20 cellular contexts compared by ENCODE assay signal in the genomic region with DNA sequence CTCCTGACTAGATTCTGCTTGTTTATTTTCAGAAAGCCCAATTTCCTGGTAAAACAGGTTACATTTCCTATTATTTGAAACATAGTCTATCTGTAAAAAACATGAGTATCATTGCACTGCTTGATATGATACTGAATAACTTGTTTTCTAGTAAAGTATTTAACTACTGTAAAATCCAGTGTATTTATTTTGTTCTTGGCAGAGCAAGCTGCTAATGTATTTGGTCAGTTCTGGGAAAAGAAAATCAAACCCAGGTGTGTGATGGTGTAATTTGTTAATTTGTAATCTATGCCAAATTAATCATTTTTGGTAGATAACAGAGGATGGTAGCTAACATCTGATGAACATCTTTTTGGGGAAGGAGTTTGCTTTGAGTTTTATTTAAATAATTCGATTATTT. TPM values are rescaled to one million over a fixed set of nuclear protein-coding genes. Genes with fewer than 3 reads are reported as not detected.
DNase-seq lines count a peak whose midpoint lies in the region; ATAC-seq and TF ChIP-seq lines count a peak whose summit lies in the region.
"Had no signal": no experiment of that assay in that cellular context is flagged by ENCODE, and none has a peak within 500 bp of the region (broad histone marks: within the 10 kb centered on the region; RNA-seq: fewer than 3 reads in every experiment).

No MANE protein-coding gene starts in this region.

- H2AFZ ChIP-seq in SK-N-SH (ENCODE audit: low read depth) (no peak overlapping the region), ACC112 (ENCODE audit: low read length, unreplicated experiment) (no peak overlapping the region)

- TF ChIP-seq CTCF in SK-N-SH (IDR thresholded peaks at IDR 0.05) (no peak), tibial nerve (IDR thresholded peaks at IDR 0.05) (no peak)

- ATAC-seq in SK-N-SH treated with all-trans-retinoic acid at 6 μM for 48 hours = no peak
- no peak for ATAC-seq in activated T-helper 17 cell treated with anti-CD3 and anti-CD28 coated beads, Interleukin-2, amount 50 U/mL, for 72 hours (replicated peaks)
- no peak for ATAC-seq in naive thymus-derived CD8-positive, alpha-beta T cell
- no peak for ATAC-seq in GM19455 (IDR thresholded peaks at IDR 0.05; ENCODE audit: unreplicated experiment)
- no peak for ATAC-seq in GM18502 (IDR thresholded peaks at IDR 0.05; ENCODE audit: poor library complexity, unreplicated experiment)
- ATAC-seq: Panc1 had no signal

- WGBS in SK-N-SH (ENCODE audit: low lambda C conversion rate) = 76% methylated on average over 1 of the region's 1 CpG
- WGBS in tibial nerve, 2 donors = 87 to 90% methylated on average over 1 of the region's 1 CpG

- H3K4me3 Mint-ChIP-seq in activated T-helper 17 cell treated with anti-CD3 and anti-CD28 coated beads, Interleukin-2, amount 50 U/mL, for 72 hours = no peak overlapping the region
- no peak overlapping the region for H3K4me3 Mint-ChIP-seq in naive thymus-derived CD8-positive, alpha-beta T cell
- H3K4me3 Mint-ChIP-seq: CD8-positive, alpha-beta memory T cell; IgD-negative memory B cell had no signal

- H3F3A ChIP-seq in SK-N-SH (replicated peaks; ENCODE audit: insufficient read depth) = no peaks in the 10 kb centered on the region

- H3K4me1 ChIP-seq in SK-N-SH (ENCODE audit: control insufficient read depth in 1 of 2, insufficient read depth in 2 of 2, low read depth in 1 of 2, low read length in 1 of 2) (no peaks in the 10 kb centered on the region; a peak in 1 of 4 replicates), ACC112 (ENCODE audit: control insufficient read depth, insufficient read depth, low read length, unreplicated experiment) (peaks cover 33% of the 10 kb centered on the region), tibial nerve (peaks cover 0 to 56% (median 7%) of the 10 kb centered on the region in 4 donors)

- POLR2A ChIA-PET in SK-N-SH (lab: Yijun Ruan, JAX) = no interaction called here
- POLR2A ChIA-PET in naive thymus-derived CD8-positive, alpha-beta T cell (lab: Charles Lee) = interaction anchor here (0.6 to 1.4 kb wide), 6 partner anchors 14 to 102 kb away, joined by 3 to 5 read pairs (median 3); no protein-coding TSS in a partner anchor

- H3K4me2 ChIP-seq in SK-N-SH = no peak overlapping the region
- H3K4me2 ChIP-seq: BLaER1 treated with 17β-estradiol and CSF1 and Interleukin-3, amounts not matched to agents 10 nM and 100 nM had no signal

- TF ChIP-seq EP300 in SK-N-SH (IDR thresholded peaks at IDR 0.05; ENCODE audit: borderline replicate concordance in 1 of 2, low read depth in 1 of 2, low read length in 1 of 2) (no peak), tibial nerve (IDR thresholded peaks at IDR 0.05) (no peak)

- H3K27me3 ChIP-seq in SK-N-SH (ENCODE audit: insufficient read depth) = no peaks in the 10 kb centered on the region
- no peaks in the 10 kb centered on the region for H3K27me3 ChIP-seq in ACC112 (ENCODE audit: insufficient read depth, low read length)
- no peaks in the 10 kb centered on the region for H3K27me3 ChIP-seq in tibial nerve
- H3K27me3 ChIP-seq: BLaER1 treated with 17β-estradiol and CSF1 and Interleukin-3, amounts not matched to agents 10 nM and 100 nM had no signal

- H4K20me1 ChIP-seq in SK-N-SH (ENCODE audit: insufficient read depth) = no peaks in the 10 kb centered on the region
- H4K20me1 ChIP-seq: BLaER1 treated with 17β-estradiol and CSF1 and Interleukin-3, amounts not matched to agents 10 nM and 100 nM had no signal

- H3K9me3 ChIP-seq in SK-N-SH = no peaks in the 10 kb centered on the region
- no peaks in the 10 kb centered on the region for H3K9me3 ChIP-seq in tibial nerve
- H3K9me3 ChIP-seq: BLaER1 treated with 17β-estradiol and CSF1 and Interleukin-3, amounts not matched to agents 10 nM and 100 nM had no signal

- no peak overlapping the region for H3K27ac ChIP-seq in SK-N-SH (ENCODE audit: low read depth in 2 of 2, low read length in 1 of 2)
- H3K27ac ChIP-seq in ACC112 (ENCODE audit: low read depth, low read length) = peak overlapping the region; percentile 7; the same call in 1 of the 2 replicates
- no peak overlapping the region for H3K27ac ChIP-seq in tibial nerve
- H3K27ac ChIP-seq: BLaER1 treated with 17β-estradiol and CSF1 and Interleukin-3, amounts not matched to agents 10 nM and 100 nM had no signal

- no peak for TF ChIP-seq POLR2A in tibial nerve (IDR thresholded peaks at IDR 0.05)

- H3K27ac Mint-ChIP-seq in activated T-helper 17 cell treated with anti-CD3 and anti-CD28 coated beads, Interleukin-2, amount 50 U/mL, for 72 hours = peak overlapping the region; percentile 54
- peak overlapping the region in 8 of 10 donors; percentile 22 to 84 (median 62) for H3K27ac Mint-ChIP-seq in naive thymus-derived CD8-positive, alpha-beta T cell
- H3K27ac Mint-ChIP-seq: IgD-negative memory B cell had no signal

- CTCF ChIA-PET in SK-N-SH (lab: Yijun Ruan, JAX) = interaction anchor here (1.5 kb wide), 3 partner anchors 14 to 99 kb away, joined by 3 to 8 read pairs (median 5); partner anchors contain the start of gene ARMC12

- H3K9ac ChIP-seq in SK-N-SH = no peak overlapping the region
- H3K9ac ChIP-seq: BLaER1 treated with 17β-estradiol and CSF1 and Interleukin-3, amounts not matched to agents 10 nM and 100 nM had no signal

- H3K36me3 ChIP-seq in SK-N-SH (replicated peaks in 1 of 2; ENCODE audit: control insufficient read depth in 1 of 2, insufficient read depth in 2 of 2, low read length in 1 of 2) (peaks cover 0 to 7% of the 10 kb centered on the region in 2 experiments), ACC112 (ENCODE audit: insufficient read depth, low read length) (peaks cover 41% of the 10 kb centered on the region), tibial nerve (peaks cover 18 to 100% (median 29%) of the 10 kb centered on the region in 3 donors)

- no peaks in the 10 kb centered on the region for H3K9me3 Mint-ChIP-seq in activated T-helper 17 cell treated with anti-CD3 and anti-CD28 coated beads, Interleukin-2, amount 50 U/mL, for 72 hours
- no peaks in the 10 kb centered on the region for H3K9me3 Mint-ChIP-seq in naive thymus-derived CD8-positive, alpha-beta T cell
- H3K9me3 Mint-ChIP-seq: CD8-positive, alpha-beta memory T cell; IgD-negative memory B cell had no signal

- TF ChIP-seq RAD21 in SK-N-SH (IDR thresholded peaks at IDR 0.05; ENCODE audit: low read length) = no peak

- peaks cover 92% of the 10 kb centered on the region for H3K36me3 Mint-ChIP-seq in activated T-helper 17 cell treated with anti-CD3 and anti-CD28 coated beads, Interleukin-2, amount 50 U/mL, for 72 hours (ENCODE audit: low read depth)
- H3K36me3 Mint-ChIP-seq in naive thymus-derived CD8-positive, alpha-beta T cell = peaks cover 0 to 81% (median 6%) of the 10 kb centered on the region in 3 donors

- H3K79me2 ChIP-seq in SK-N-SH (ENCODE audit: insufficient read depth) (no peaks in the 10 kb centered on the region), ACC112 (ENCODE audit: control insufficient read depth, insufficient read depth, low read length, unreplicated experiment) (peaks cover 44% of the 10 kb centered on the region)

- DNase-seq in SK-N-SH (no peak), tibial nerve (ENCODE audit: low spot score in 2 of 2) (no peak)
- no peak for DNase-seq in naive thymus-derived CD8-positive, alpha-beta T cell
- DNase-seq: Calu3; CD8-positive, alpha-beta memory T cell; DMS153; NCI-H1694; NCI-H2081; NCI-H2171 treated with DMSO at 0.1 percent for 48 hours; NCI-H524 treated with DMSO at 0.1 percent for 48 hours; NCI-H82; SIG-M5 had no signal

- H3K4me3 ChIP-seq in SK-N-SH (ENCODE audit: low read depth in 2 of 2, low read length in 1 of 2) (no peak overlapping the region), ACC112 (ENCODE audit: low read depth, low read length) (no peak overlapping the region), tibial nerve (no peak overlapping the region)
- H3K4me3 ChIP-seq: BLaER1 treated with 17β-estradiol and CSF1 and Interleukin-3, amounts not matched to agents 10 nM and 100 nM had no signal

- peaks cover 24% of the 10 kb centered on the region for H3K4me1 Mint-ChIP-seq in activated T-helper 17 cell treated with anti-CD3 and anti-CD28 coated beads, Interleukin-2, amount 50 U/mL, for 72 hours
- peaks cover 16 to 58% (median 47%) of the 10 kb centered on the region in 4 donors for H3K4me1 Mint-ChIP-seq in naive thymus-derived CD8-positive, alpha-beta T cell
- H3K4me1 Mint-ChIP-seq: IgD-negative memory B cell had no signal

- H3K9me2 ChIP-seq in SK-N-SH = no peaks in the 10 kb centered on the region

- H3K27me3 Mint-ChIP-seq in activated T-helper 17 cell treated with anti-CD3 and anti-CD28 coated beads, Interleukin-2, amount 50 U/mL, for 72 hours = no peaks in the 10 kb centered on the region
- H3K27me3 Mint-ChIP-seq in naive thymus-derived CD8-positive, alpha-beta T cell = no peaks in the 10 kb centered on the region
- H3K27me3 Mint-ChIP-seq: CD8-positive, alpha-beta memory T cell; IgD-negative memory B cell had no signal

TF ChIP-seq in SK-N-SH, 30 proteins besides CTCF, POLR2A, EP300 and RAD21 (continues in another document):
- TF ChIP-seq YY1 (IDR thresholded peaks at IDR 0.05; ENCODE audit: low read depth) (no peak), TCF12 (IDR thresholded peaks at IDR 0.05) (no peak), NRF1 (IDR thresholded peaks at IDR 0.05; ENCODE audit: low read depth, low read length) (no peak), TEAD4 (IDR thresholded peaks at IDR 0.05; ENCODE audit: borderline replicate concordance, insufficient read depth) (no peak), USF1 (IDR thresholded peaks at IDR 0.05; ENCODE audit: borderline replicate concordance, low read depth) (no peak), FOXJ3 (CRISPR knock-in tag; IDR thresholded peaks at IDR 0.05) (no peak), TAF1 (IDR thresholded peaks at IDR 0.05; ENCODE audit: borderline replicate concordance, low read depth, low read length) (no peak), CHD2 (IDR thresholded peaks at IDR 0.05; ENCODE audit: low read length, partially characterized antibody) (no peak)
- TF ChIP-seq, protein P1, sequence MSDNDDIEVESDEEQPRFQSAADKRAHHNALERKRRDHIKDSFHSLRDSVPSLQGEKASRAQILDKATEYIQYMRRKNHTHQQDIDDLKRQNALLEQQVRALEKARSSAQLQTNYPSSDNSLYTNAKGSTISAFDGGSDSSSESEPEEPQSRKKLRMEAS (IDR thresholded peaks at IDR 0.05; ENCODE audit: low read depth) = no peak

RNA-seq across cellular contexts. Expression of gene FKBP5, which starts 50.8 kb away (rescaled TPM):
- polyA plus RNA-seq in SK-N-SH (2012; rRNA removed) = 4.2 and 5.1 TPM in 2 replicates
- polyA plus RNA-seq in SK-N-SH (2012; cell fraction: cytosol; rRNA removed) = 6.7 and 7.4 TPM in 2 replicates
- 2.2 and 3.5 TPM in 2 replicates for polyA plus RNA-seq in SK-N-SH (2012; cell fraction: nucleus; rRNA removed)
- 100 to 1,000 TPM in 1 of 2 donors, 10 to 100 TPM in 1; 39.9 to 101 TPM for total RNA-seq in activated T-helper 17 cell treated with anti-CD3 and anti-CD28 coated beads, Interleukin-2, amount 50 U/mL, for 72 hours
- total RNA-seq in naive thymus-derived CD8-positive, alpha-beta T cell = 10 to 100 TPM; 75.4 to 79.1 TPM
- 100 to 1,000 TPM; 108 to 297 (median 154) TPM for polyA plus RNA-seq in naive thymus-derived CD8-positive, alpha-beta T cell
- total RNA-seq in tibial nerve = 100 to 1,000 TPM; 304 to 768 (median 608) TPM
